Comparison of ENCODE assay signal across 24 cellular contexts in genomic region chr7:50766106-50766505, GRCh38.
"Had no signal": no experiment of that assay in that cellular context is flagged by ENCODE, and none has a peak within 500 bp of the region (broad histone marks: within the 10 kb centered on the region; RNA-seq: fewer than 3 reads in every experiment).

No MANE protein-coding gene starts in this region.

- H3K9me3 ChIP-seq: gastrocnemius medialis, heart left ventricle, neutrophil, pancreas, right lobe of liver, thoracic aorta, upper lobe of left lung had no signal

- FAIRE-seq: colon, islet of Langerhans, pancreas, small intestine, urothelium cell line had no signal

- H3K4me3 ChIP-seq: dorsolateral prefrontal cortex, gastrocnemius medialis, heart left ventricle, left lung, pancreas, right lobe of liver, thoracic aorta, tibial nerve, upper lobe of left lung had no signal

- ATAC-seq: gastrocnemius medialis; heart left ventricle; left cardiac atrium; left lung; natural killer cell; pancreas; right lobe of liver; stimulated activated naive B cell treated with anti-CD40 and anti-IgM and Interleukin-4, amounts not matched to agents 10 μg/mL and 1 μg/mL and 100 μg/mL, for 72 hours had no signal

- H3K36me3 ChIP-seq: gastrocnemius medialis, neutrophil, pancreas, right lobe of liver, thoracic aorta, tibial nerve, upper lobe of left lung had no signal

- DNase-seq: dorsolateral prefrontal cortex; effector CD4-positive, alpha-beta T cell; gastrocnemius medialis; heart left ventricle; hippocampal formation; left cardiac atrium; left lung; mesendoderm; natural killer cell; pancreas; right lobe of liver; small intestine; stimulated activated CD4-positive, alpha-beta T cell treated with anti-CD3 and anti-CD28 coated beads, Interleukin-15, amount 100 ng/mL, for 24 hours; stimulated activated CD4-positive, alpha-beta T cell treated with anti-CD3 and anti-CD28 coated beads, Interleukin-2, amount 100 ng/mL, for 48 hours; stimulated activated naive B cell treated with anti-CD40 and anti-IgM and Interleukin-4, amounts not matched to agents 10 μg/mL and 1 μg/mL and 100 μg/mL, for 72 hours; upper lobe of left lung had no signal

- H3K27ac Mint-ChIP-seq: natural killer cell; progenitor cell of endocrine pancreas; stimulated activated naive B cell treated with anti-CD40 and anti-IgM and Interleukin-4, amounts not matched to agents 10 μg/mL and 1 μg/mL and 100 μg/mL, for 72 hours; stimulated activated naive CD8-positive, alpha-beta T cell treated with anti-CD3 and anti-CD28 coated beads, Interleukin-15, Interleukin-2, amounts not matched to agents 100 ng/mL and 50 ng/mL, for 24 hours had no signal

- H3K4me1 ChIP-seq: upper lobe of left lung had no signal

- H3K4me3 Mint-ChIP-seq: natural killer cell; stimulated activated naive B cell treated with anti-CD40 and anti-IgM and Interleukin-4, amounts not matched to agents 10 μg/mL and 1 μg/mL and 100 μg/mL, for 72 hours; stimulated activated naive CD8-positive, alpha-beta T cell treated with anti-CD3 and anti-CD28 coated beads, Interleukin-15, Interleukin-2, amounts not matched to agents 100 ng/mL and 50 ng/mL, for 24 hours had no signal

- H3K9me3 Mint-ChIP-seq: natural killer cell had no signal

- H3K36me3 Mint-ChIP-seq: natural killer cell; stimulated activated naive B cell treated with anti-CD40 and anti-IgM and Interleukin-4, amounts not matched to agents 10 μg/mL and 1 μg/mL and 100 μg/mL, for 72 hours had no signal

- H3K27ac ChIP-seq: gastrocnemius medialis, heart left ventricle, left lung, neutrophil, pancreas, right lobe of liver, thoracic aorta, tibial nerve, upper lobe of left lung had no signal

- H3K27me3 Mint-ChIP-seq: progenitor cell of endocrine pancreas; stimulated activated naive B cell treated with anti-CD40 and anti-IgM and Interleukin-4, amounts not matched to agents 10 μg/mL and 1 μg/mL and 100 μg/mL, for 72 hours; stimulated activated naive CD8-positive, alpha-beta T cell treated with anti-CD3 and anti-CD28 coated beads, Interleukin-15, Interleukin-2, amounts not matched to agents 100 ng/mL and 50 ng/mL, for 24 hours had no signal

- H3K27me3 ChIP-seq: dorsolateral prefrontal cortex, gastrocnemius medialis, heart left ventricle, left lung, neutrophil, pancreas, right lobe of liver, tibial nerve, upper lobe of left lung had no signal
